7 cellular contexts compared by ENCODE assay signal in genomic region chr5:149320791-149321330, GRCh38. TPM values are rescaled to one million over a fixed set of nuclear protein-coding genes. Genes with fewer than 3 reads are reported as not detected.
A peak's percentile ranks its signal among the peaks of the same experiment; 100 is the strongest.
DNase-seq lines count a peak whose midpoint lies in the region; ATAC-seq, FAIRE-seq and TF ChIP-seq lines count a peak whose summit lies in the region.

No MANE protein-coding gene starts in this region.

- H3K18ac ChIP-seq in mesendoderm (ENCODE audit: low read length) = no peak overlapping the region

- DNase-seq in HPDE6-E6E7 (ENCODE audit: extremely low spot score) (peak; percentile 81), NT2/D1 (ENCODE audit: low read depth, low spot score) (peak; percentile 43), endothelial cell of umbilical vein (ENCODE audit: low read depth, low spot score) (peak; percentile 92), mesendoderm (peak; percentile 87), vagina (ENCODE audit: extremely low spot score in 2 of 2) (no peak), KG1 (lab: John Stamatoyannopoulos, UW) (no peak)

- no peak overlapping the region for H3K56ac ChIP-seq in mesendoderm (ENCODE audit: low read length)

- no peak overlapping the region for H2BK5ac ChIP-seq in mesendoderm (ENCODE audit: low read length)

- dilution Hi-C loops in endothelial cell of umbilical vein (cut with MboI; ENCODE audit: extremely low pct_ligation_motif_present, low sequenced_read_pairs) = no loop called here

- peak overlapping the region; percentile 74 for H3K27ac ChIP-seq in endothelial cell of umbilical vein (ENCODE audit: insufficient read depth, low read depth, low read length)
- H3K27ac ChIP-seq in mesendoderm (ENCODE audit: low read depth, low read length) = no peak overlapping the region
- H3K27ac ChIP-seq in vagina = peak overlapping the region; percentile 59

- no peaks in the 10 kb centered on the region for H3K9me1 ChIP-seq in endothelial cell of umbilical vein (replicated peaks; ENCODE audit: control insufficient read depth, extremely low read depth, insufficient read depth, low read length)

- H3K4me1 ChIP-seq in NT2/D1 (ENCODE audit: insufficient read depth, insufficient read length) (peaks cover 7% of the 10 kb centered on the region), endothelial cell of umbilical vein (ENCODE audit: control insufficient read depth, extremely low read depth, insufficient read depth, low read length) (peaks cover 46% of the 10 kb centered on the region), mesendoderm (ENCODE audit: control insufficient read depth, low read depth, low read length) (no peaks in the 10 kb centered on the region), vagina (peaks cover 13% of the 10 kb centered on the region)

- TSS peak; percentile 33 for BruUV-seq in endothelial cell of umbilical vein (replicated peaks; lab: Mats Ljungman, UMichigan)

- TF ChIP-seq POLR2A in endothelial cell of umbilical vein (IDR thresholded peaks at IDR 0.05; ENCODE audit: low read depth, low read length) (peak; percentile 83), vagina (IDR thresholded peaks at IDR 0.05) (no peak)

- WGBS in mesendoderm (ENCODE audit: extremely low coverage, insufficient coverage, low lambda C conversion rate) = no CpG with 5 or more reads among the region's 4 CpGs

- H3K36me3 ChIP-seq in NT2/D1 (ENCODE audit: insufficient read depth, insufficient read length, low read length) = peaks cover 9% of the 10 kb centered on the region
- peaks cover 0 to 5% of the 10 kb centered on the region in 2 experiments for H3K36me3 ChIP-seq in endothelial cell of umbilical vein (ENCODE audit: control insufficient read depth in 2 of 2, extremely low read depth in 1 of 2, insufficient read depth in 2 of 2, low read length in 2 of 2)
- no peaks in the 10 kb centered on the region for H3K36me3 ChIP-seq in mesendoderm (ENCODE audit: control insufficient read depth, insufficient read depth, low read length)
- no peaks in the 10 kb centered on the region for H3K36me3 ChIP-seq in vagina

- H3K4me2 ChIP-seq in endothelial cell of umbilical vein (ENCODE audit: insufficient read depth, low read length) = peak overlapping the region; percentile 65
- no peak overlapping the region for H3K4me2 ChIP-seq in mesendoderm (ENCODE audit: low read length)

- no peak overlapping the region for H2AK5ac ChIP-seq in mesendoderm (ENCODE audit: low read length)

- H4K5ac ChIP-seq in mesendoderm (ENCODE audit: low read length) = no peak overlapping the region

- H4K20me1 ChIP-seq in endothelial cell of umbilical vein (replicated peaks; ENCODE audit: control insufficient read depth, extremely low read depth, insufficient read depth, low read length) = no peaks in the 10 kb centered on the region

- no peak overlapping the region for H4K8ac ChIP-seq in mesendoderm (ENCODE audit: low read depth, low read length)

- H3K27me3 ChIP-seq in NT2/D1 (ENCODE audit: insufficient read depth, insufficient read length) (no peaks in the 10 kb centered on the region), endothelial cell of umbilical vein (ENCODE audit: control insufficient read depth in 2 of 2, insufficient read depth in 2 of 2, low read length in 2 of 2) (no peaks in the 10 kb centered on the region), mesendoderm (ENCODE audit: insufficient read depth, low read length, poor library complexity) (no peaks in the 10 kb centered on the region), vagina (no peaks in the 10 kb centered on the region)

- TF ChIP-seq CTCF in endothelial cell of umbilical vein (IDR thresholded peaks at IDR 0.05; ENCODE audit: extremely low read depth in 1 of 2, insufficient read depth in 1 of 2, low read depth in 1 of 2, low read length in 2 of 2) (no peak), vagina (IDR thresholded peaks at IDR 0.05) (no peak)

- H3K9me3 ChIP-seq in NT2/D1 (ENCODE audit: insufficient read depth, low read length) = no peaks in the 10 kb centered on the region
- no peaks in the 10 kb centered on the region for H3K9me3 ChIP-seq in endothelial cell of umbilical vein (replicated peaks; ENCODE audit: control insufficient read depth, insufficient read depth, low read length)
- no peaks in the 10 kb centered on the region for H3K9me3 ChIP-seq in vagina

- POLR2A ChIA-PET in endothelial cell of umbilical vein (lab: Charles Lee) = interaction anchor here (0.7 to 1.3 kb wide), 6 partner anchors 15 to 177 kb away, joined by 3 to 10 read pairs (median 3); partner anchors contain the start of genes GRPEL2 and PCYOX1L

- peak overlapping the region; percentile 70 for H2AFZ ChIP-seq in endothelial cell of umbilical vein (ENCODE audit: low read depth, low read length)

- no peak overlapping the region for H3K23ac ChIP-seq in mesendoderm (ENCODE audit: low read length)

- H3K79me2 ChIP-seq in endothelial cell of umbilical vein (ENCODE audit: control insufficient read depth, insufficient read depth, low read length) (no peaks in the 10 kb centered on the region), mesendoderm (ENCODE audit: control insufficient read depth, insufficient read depth, low read length) (no peaks in the 10 kb centered on the region)

- CTCF ChIA-PET in endothelial cell of umbilical vein (lab: Charles Lee) = interaction anchor here (0.7 to 5.6 kb wide), 17 partner anchors 10 to 244 kb away, joined by 3 to 131 read pairs (median 7); partner anchors contain the start of genes GRPEL2 and PCYOX1L

- FAIRE-seq in endothelial cell of umbilical vein (lab: Jason Lieb, UNC) = peak; percentile 98

- H3K4ac ChIP-seq in mesendoderm (ENCODE audit: low read depth, low read length) = no peak overlapping the region

- no peak overlapping the region for H2BK120ac ChIP-seq in mesendoderm (ENCODE audit: low read depth, low read length)

- no peak overlapping the region for H2BK15ac ChIP-seq in mesendoderm (replicated peaks; ENCODE audit: low read depth)

- no peak overlapping the region for H3K4me3 ChIP-seq in NT2/D1 (ENCODE audit: insufficient read length, low read depth)
- H3K4me3 ChIP-seq in endothelial cell of umbilical vein (replicated peaks in 1 of 3; ENCODE audit: insufficient read depth in 1 of 3, low read depth in 1 of 3, low read length in 3 of 3) = no peak overlapping the region
- no peak overlapping the region for H3K4me3 ChIP-seq in mesendoderm (ENCODE audit: low read length)
- H3K4me3 ChIP-seq in vagina = no peak overlapping the region

- no peak for ATAC-seq in HG03280 (IDR thresholded peaks at IDR 0.05; ENCODE audit: unreplicated experiment)

- H3K9ac ChIP-seq in NT2/D1 (ENCODE audit: insufficient read length, low read depth) (no peak overlapping the region), endothelial cell of umbilical vein (replicated peaks; ENCODE audit: extremely low read depth, insufficient read depth, low read length) (peak overlapping the region; percentile 49), mesendoderm (ENCODE audit: low read length) (no peak overlapping the region)

- H3K79me1 ChIP-seq in mesendoderm (ENCODE audit: low read length) = no peaks in the 10 kb centered on the region

- intact Hi-C loops in endothelial cell of umbilical vein (cut with micrococcal nuclease) = loop anchor here (1.0 to 5.0 kb wide), 3 partner anchors 14 to 36 kb away; partner anchors contain the start of genes GRPEL2 and PCYOX1L
- intact Hi-C loops in vagina (cut with DNase I) = no loop called here

RNA-seq across cellular contexts. Expression of gene GRPEL2, which starts 24.4 kb away (rescaled TPM):
- total RNA-seq in endothelial cell of umbilical vein (32.5 and 41.0 TPM in 2 replicates), vagina (16.9 TPM)
- 5.8 and 7.6 TPM in 2 replicates for polyA plus RNA-seq in endothelial cell of umbilical vein
- polyA plus RNA-seq in endothelial cell of umbilical vein (2011; cell fraction: cytosol; rRNA removed) = 6.1 and 6.2 TPM in 2 replicates
- polyA plus RNA-seq in endothelial cell of umbilical vein (2011; cell fraction: nucleus; rRNA removed) = 21.6 and 26.6 TPM in 2 replicates
- 7.3 and 10.1 TPM in 2 replicates for polyA plus RNA-seq in endothelial cell of umbilical vein (2012)
- 18.8 and 21.4 TPM in 2 replicates for polyA minus RNA-seq in endothelial cell of umbilical vein
- polyA minus RNA-seq in endothelial cell of umbilical vein (2011; cell fraction: cytosol; rRNA and poly(A)+ RNA removed) = 41.8 TPM
- 12.4 and 16.8 TPM in 2 replicates for polyA minus RNA-seq in endothelial cell of umbilical vein (2011; cell fraction: nucleus; rRNA and poly(A)+ RNA removed)
- 23.5 TPM for polyA plus RNA-seq in mesendoderm (2013, experiment 1 of 2)
- 22.5 TPM for polyA plus RNA-seq in mesendoderm (2013, experiment 2 of 2)

RNA-seq across cellular contexts. Expression of gene PCYOX1L, which starts 37.0 kb away (rescaled TPM):
- total RNA-seq in endothelial cell of umbilical vein = 17.0 and 23.3 TPM in 2 replicates
- 28.1 and 29.9 TPM in 2 replicates for polyA plus RNA-seq in endothelial cell of umbilical vein
- polyA plus RNA-seq in endothelial cell of umbilical vein (2011; cell fraction: cytosol; rRNA removed) = 18.5 and 20.5 TPM in 2 replicates
- polyA plus RNA-seq in endothelial cell of umbilical vein (2011; cell fraction: nucleus; rRNA removed) = 32.1 and 36.0 TPM in 2 replicates
- 13.2 and 18.2 TPM in 2 replicates for polyA plus RNA-seq in endothelial cell of umbilical vein (2012)
- 18.4 and 20.0 TPM in 2 replicates for polyA minus RNA-seq in endothelial cell of umbilical vein
- 1.2 TPM for polyA minus RNA-seq in endothelial cell of umbilical vein (2011; cell fraction: cytosol; rRNA and poly(A)+ RNA removed)
- polyA minus RNA-seq in endothelial cell of umbilical vein (2011; cell fraction: nucleus; rRNA and poly(A)+ RNA removed) = 6.6 and 7.1 TPM in 2 replicates
- 1.6 TPM for polyA plus RNA-seq in mesendoderm (2013, experiment 1 of 2)
- polyA plus RNA-seq in mesendoderm (2013, experiment 2 of 2) = 1.5 TPM
- total RNA-seq in vagina = 6.4 TPM

RNA-seq across cellular contexts. Expression of gene AFAP1L1, which starts 49.2 kb away (rescaled TPM):
- total RNA-seq in endothelial cell of umbilical vein = 73.2 and 76.2 TPM in 2 replicates
- polyA plus RNA-seq in endothelial cell of umbilical vein = 6.2 and 7.9 TPM in 2 replicates
- 8.2 and 8.6 TPM in 2 replicates for polyA plus RNA-seq in endothelial cell of umbilical vein (2011; cell fraction: cytosol; rRNA removed)
- 16.9 and 21.2 TPM in 2 replicates for polyA plus RNA-seq in endothelial cell of umbilical vein (2011; cell fraction: nucleus; rRNA removed)
- polyA plus RNA-seq in endothelial cell of umbilical vein (2012) = 12.1 and 16.6 TPM in 2 replicates
- polyA minus RNA-seq in endothelial cell of umbilical vein = 17.9 and 18.0 TPM in 2 replicates
- polyA minus RNA-seq in endothelial cell of umbilical vein (2011; cell fraction: cytosol; rRNA and poly(A)+ RNA removed) = 1.7 TPM
- polyA minus RNA-seq in endothelial cell of umbilical vein (2011; cell fraction: nucleus; rRNA and poly(A)+ RNA removed) = 16.1 and 17.1 TPM in 2 replicates
- polyA plus RNA-seq in mesendoderm (2013, experiment 1 of 2) = 2.1 TPM
- 1.8 TPM for polyA plus RNA-seq in mesendoderm (2013, experiment 2 of 2)
- 14.7 TPM for total RNA-seq in vagina

RNA-seq across cellular contexts. Expression of gene IL17B, which starts 58.2 kb away (rescaled TPM):
- total RNA-seq in endothelial cell of umbilical vein (not detected in 2 replicates), vagina (2.7 TPM)
- 0.37 TPM in 1 of 2 replicates, not detected in the other for polyA plus RNA-seq in endothelial cell of umbilical vein
- not detected in 2 replicates for polyA plus RNA-seq in endothelial cell of umbilical vein (2011; cell fraction: cytosol; rRNA removed)
- polyA plus RNA-seq in endothelial cell of umbilical vein (2011; cell fraction: nucleus; rRNA removed) = not detected in 2 replicates
- not detected in 2 replicates for polyA plus RNA-seq in endothelial cell of umbilical vein (2012)
- not detected in 2 replicates for polyA minus RNA-seq in endothelial cell of umbilical vein
- polyA minus RNA-seq in endothelial cell of umbilical vein (2011; cell fraction: cytosol; rRNA and poly(A)+ RNA removed) = not detected
- not detected in 2 replicates for polyA minus RNA-seq in endothelial cell of umbilical vein (2011; cell fraction: nucleus; rRNA and poly(A)+ RNA removed)
- 0.10 TPM for polyA plus RNA-seq in mesendoderm (2013, experiment 1 of 2)
- not detected for polyA plus RNA-seq in mesendoderm (2013, experiment 2 of 2)

Comparison
In these comparisons a context has a peak if more than half of its experiments do, and no peak if none do; other contexts are left out.
1. DNase-seq: peak in HPDE6-E6E7 (single experiment), NT2/D1 (single experiment), endothelial cell of umbilical vein (single experiment) and mesendoderm (single experiment); none in vagina (0 of 2) and KG1 (single experiment).